ENCODE assay signal across 1 cellular context in the genomic region with DNA sequence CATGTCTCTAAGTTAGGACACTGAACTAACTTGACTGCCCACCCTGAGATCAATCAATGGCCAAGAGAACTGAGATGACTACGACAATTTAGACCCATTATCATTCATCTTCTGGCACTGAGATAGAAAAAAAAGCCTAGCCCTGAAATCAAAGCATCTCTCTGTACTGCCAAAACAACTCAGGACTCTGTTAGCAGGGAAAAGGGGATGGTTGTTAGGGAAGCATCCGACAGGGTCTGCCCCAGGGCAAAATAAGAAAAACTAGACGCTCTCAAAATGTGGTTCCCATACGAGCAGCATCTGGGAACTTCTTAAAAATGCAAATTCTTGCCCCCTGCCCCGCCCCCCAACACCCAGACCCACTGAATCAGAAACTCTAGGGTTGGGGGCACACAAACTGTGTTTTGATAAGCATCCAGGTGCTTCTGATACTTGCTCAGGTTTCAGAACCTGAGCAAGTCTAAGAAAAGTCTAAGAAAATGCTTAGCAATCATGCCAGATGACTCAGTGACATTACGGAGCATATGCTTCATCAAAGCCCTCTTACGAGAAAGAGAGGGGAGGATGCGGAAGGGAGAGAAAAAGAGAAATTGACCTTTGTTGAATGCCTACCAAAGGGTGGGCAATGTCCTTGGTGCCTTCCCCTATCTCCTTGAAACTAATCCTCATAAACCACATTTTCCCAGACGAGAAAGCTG.
TF ChIP-seq lines count a peak whose summit lies in the region.

No MANE protein-coding gene starts in this region.

TF ChIP-seq in K562, 482 proteins besides CTCF, POLR2A, EP300 and RAD21 (continued from another document):
- TF ChIP-seq, protein P1, sequence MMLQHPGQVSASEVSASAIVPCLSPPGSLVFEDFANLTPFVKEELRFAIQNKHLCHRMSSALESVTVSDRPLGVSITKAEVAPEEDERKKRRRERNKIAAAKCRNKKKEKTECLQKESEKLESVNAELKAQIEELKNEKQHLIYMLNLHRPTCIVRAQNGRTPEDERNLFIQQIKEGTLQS (IDR thresholded peaks at IDR 0.05): peak; percentile 48; the same call in 1 of the 2 replicates
- TF ChIP-seq, protein P1 (CRISPR knock-in tag; conservative IDR thresholded peaks at IDR 0.05): no peak
- TF ChIP-seq SREBF2 (CRISPR knock-in tag; IDR thresholded peaks at IDR 0.05) (no peak), ZNF316 (IDR thresholded peaks at IDR 0.05) (peak; percentile 37), MECOM (CRISPR knock-in tag; IDR thresholded peaks at IDR 0.05) (no peak), DDX20 (tag; IDR thresholded peaks at IDR 0.05; ENCODE audit: low read depth) (no peak), RAD51 (IDR thresholded peaks at IDR 0.05; ENCODE audit: borderline replicate concordance, low read depth) (no peak), RFX1 (IDR thresholded peaks at IDR 0.05) (no peak), ESRRA (IDR thresholded peaks at IDR 0.05; ENCODE audit: borderline replicate concordance, low read depth) (no peak), CBFA2T2 (conservative IDR thresholded peaks at IDR 0.05) (no peak), ZNF586 (CRISPR knock-in tag; conservative IDR thresholded peaks at IDR 0.05) (no peak), ARNT (IDR thresholded peaks at IDR 0.05) (0 out of 4 replicates have a peak, but pooled peaks of 1 of the 2 experiments have one; percentile 34), XRCC3 (IDR thresholded peaks at IDR 0.05) (no peak), ZNF780A (CRISPR knock-in tag; IDR thresholded peaks at IDR 0.05) (no peak), C11orf30 (IDR thresholded peaks at IDR 0.05; ENCODE audit: low read depth) (peak; percentile 44; the same call in 1 of the 2 replicates), FOSL1 (tag; conservative IDR thresholded peaks at IDR 0.05) (peak; percentile 65), ZNF12 (CRISPR knock-in tag; IDR thresholded peaks at IDR 0.05) (no peak), DPF2 (IDR thresholded peaks at IDR 0.05) (peak; percentile 27; the same call in 1 of the 2 replicates), ZNF75A (CRISPR knock-in tag; IDR thresholded peaks at IDR 0.05) (no peak), ZNF143 (CRISPR knock-in tag; IDR thresholded peaks at IDR 0.05) (no peak), HNRNPLL (IDR thresholded peaks at IDR 0.05; ENCODE audit: low read depth, low read length, poor library complexity, severe bottlenecking) (no peak), ATF7 (IDR thresholded peaks at IDR 0.05) (no peak), MAFG (tag; conservative IDR thresholded peaks at IDR 0.05) (0 out of 2 replicates have a peak, but pooled peaks have one; percentile 33), HCFC1 (IDR thresholded peaks at IDR 0.05; ENCODE audit: low read depth, low read length) (no peak), ARID1B (IDR thresholded peaks at IDR 0.05) (peak; percentile 36; the same call in 1 of the 2 replicates), ZNF830 (CRISPR knock-in tag; IDR thresholded peaks at IDR 0.05) (no peak)
- TF ChIP-seq, protein P2, sequence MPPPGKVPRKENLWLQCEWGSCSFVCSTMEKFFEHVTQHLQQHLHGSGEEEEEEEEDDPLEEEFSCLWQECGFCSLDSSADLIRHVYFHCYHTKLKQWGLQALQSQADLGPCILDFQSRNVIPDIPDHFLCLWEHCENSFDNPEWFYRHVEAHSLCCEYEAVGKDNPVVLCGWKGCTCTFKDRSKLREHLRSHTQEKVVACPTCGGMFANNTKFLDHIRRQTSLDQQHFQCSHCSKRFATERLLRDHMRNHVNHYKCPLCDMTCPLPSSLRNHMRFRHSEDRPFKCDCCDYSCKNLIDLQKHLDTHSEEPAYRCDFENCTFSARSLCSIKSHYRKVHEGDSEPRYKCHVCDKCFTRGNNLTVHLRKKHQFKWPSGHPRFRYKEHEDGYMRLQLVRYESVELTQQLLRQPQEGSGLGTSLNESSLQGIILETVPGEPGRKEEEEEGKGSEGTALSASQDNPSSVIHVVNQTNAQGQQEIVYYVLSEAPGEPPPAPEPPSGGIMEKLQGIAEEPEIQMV (tag; conservative IDR thresholded peaks at IDR 0.05; ENCODE audit: low read depth): no peak
- TF ChIP-seq, protein P3, sequence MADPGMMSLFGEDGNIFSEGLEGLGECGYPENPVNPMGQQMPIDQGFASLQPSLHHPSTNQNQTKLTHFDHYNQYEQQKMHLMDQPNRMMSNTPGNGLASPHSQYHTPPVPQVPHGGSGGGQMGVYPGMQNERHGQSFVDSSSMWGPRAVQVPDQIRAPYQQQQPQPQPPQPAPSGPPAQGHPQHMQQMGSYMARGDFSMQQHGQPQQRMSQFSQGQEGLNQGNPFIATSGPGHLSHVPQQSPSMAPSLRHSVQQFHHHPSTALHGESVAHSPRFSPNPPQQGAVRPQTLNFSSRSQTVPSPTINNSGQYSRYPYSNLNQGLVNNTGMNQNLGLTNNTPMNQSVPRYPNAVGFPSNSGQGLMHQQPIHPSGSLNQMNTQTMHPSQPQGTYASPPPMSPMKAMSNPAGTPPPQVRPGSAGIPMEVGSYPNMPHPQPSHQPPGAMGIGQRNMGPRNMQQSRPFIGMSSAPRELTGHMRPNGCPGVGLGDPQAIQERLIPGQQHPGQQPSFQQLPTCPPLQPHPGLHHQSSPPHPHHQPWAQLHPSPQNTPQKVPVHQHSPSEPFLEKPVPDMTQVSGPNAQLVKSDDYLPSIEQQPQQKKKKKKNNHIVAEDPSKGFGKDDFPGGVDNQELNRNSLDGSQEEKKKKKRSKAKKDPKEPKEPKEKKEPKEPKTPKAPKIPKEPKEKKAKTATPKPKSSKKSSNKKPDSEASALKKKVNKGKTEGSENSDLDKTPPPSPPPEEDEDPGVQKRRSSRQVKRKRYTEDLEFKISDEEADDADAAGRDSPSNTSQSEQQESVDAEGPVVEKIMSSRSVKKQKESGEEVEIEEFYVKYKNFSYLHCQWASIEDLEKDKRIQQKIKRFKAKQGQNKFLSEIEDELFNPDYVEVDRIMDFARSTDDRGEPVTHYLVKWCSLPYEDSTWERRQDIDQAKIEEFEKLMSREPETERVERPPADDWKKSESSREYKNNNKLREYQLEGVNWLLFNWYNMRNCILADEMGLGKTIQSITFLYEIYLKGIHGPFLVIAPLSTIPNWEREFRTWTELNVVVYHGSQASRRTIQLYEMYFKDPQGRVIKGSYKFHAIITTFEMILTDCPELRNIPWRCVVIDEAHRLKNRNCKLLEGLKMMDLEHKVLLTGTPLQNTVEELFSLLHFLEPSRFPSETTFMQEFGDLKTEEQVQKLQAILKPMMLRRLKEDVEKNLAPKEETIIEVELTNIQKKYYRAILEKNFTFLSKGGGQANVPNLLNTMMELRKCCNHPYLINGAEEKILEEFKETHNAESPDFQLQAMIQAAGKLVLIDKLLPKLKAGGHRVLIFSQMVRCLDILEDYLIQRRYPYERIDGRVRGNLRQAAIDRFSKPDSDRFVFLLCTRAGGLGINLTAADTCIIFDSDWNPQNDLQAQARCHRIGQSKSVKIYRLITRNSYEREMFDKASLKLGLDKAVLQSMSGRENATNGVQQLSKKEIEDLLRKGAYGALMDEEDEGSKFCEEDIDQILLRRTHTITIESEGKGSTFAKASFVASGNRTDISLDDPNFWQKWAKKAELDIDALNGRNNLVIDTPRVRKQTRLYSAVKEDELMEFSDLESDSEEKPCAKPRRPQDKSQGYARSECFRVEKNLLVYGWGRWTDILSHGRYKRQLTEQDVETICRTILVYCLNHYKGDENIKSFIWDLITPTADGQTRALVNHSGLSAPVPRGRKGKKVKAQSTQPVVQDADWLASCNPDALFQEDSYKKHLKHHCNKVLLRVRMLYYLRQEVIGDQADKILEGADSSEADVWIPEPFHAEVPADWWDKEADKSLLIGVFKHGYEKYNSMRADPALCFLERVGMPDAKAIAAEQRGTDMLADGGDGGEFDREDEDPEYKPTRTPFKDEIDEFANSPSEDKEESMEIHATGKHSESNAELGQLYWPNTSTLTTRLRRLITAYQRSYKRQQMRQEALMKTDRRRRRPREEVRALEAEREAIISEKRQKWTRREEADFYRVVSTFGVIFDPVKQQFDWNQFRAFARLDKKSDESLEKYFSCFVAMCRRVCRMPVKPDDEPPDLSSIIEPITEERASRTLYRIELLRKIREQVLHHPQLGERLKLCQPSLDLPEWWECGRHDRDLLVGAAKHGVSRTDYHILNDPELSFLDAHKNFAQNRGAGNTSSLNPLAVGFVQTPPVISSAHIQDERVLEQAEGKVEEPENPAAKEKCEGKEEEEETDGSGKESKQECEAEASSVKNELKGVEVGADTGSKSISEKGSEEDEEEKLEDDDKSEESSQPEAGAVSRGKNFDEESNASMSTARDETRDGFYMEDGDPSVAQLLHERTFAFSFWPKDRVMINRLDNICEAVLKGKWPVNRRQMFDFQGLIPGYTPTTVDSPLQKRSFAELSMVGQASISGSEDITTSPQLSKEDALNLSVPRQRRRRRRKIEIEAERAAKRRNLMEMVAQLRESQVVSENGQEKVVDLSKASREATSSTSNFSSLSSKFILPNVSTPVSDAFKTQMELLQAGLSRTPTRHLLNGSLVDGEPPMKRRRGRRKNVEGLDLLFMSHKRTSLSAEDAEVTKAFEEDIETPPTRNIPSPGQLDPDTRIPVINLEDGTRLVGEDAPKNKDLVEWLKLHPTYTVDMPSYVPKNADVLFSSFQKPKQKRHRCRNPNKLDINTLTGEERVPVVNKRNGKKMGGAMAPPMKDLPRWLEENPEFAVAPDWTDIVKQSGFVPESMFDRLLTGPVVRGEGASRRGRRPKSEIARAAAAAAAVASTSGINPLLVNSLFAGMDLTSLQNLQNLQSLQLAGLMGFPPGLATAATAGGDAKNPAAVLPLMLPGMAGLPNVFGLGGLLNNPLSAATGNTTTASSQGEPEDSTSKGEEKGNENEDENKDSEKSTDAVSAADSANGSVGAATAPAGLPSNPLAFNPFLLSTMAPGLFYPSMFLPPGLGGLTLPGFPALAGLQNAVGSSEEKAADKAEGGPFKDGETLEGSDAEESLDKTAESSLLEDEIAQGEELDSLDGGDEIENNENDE (IDR thresholded peaks at IDR 0.05; ENCODE audit: low read depth, low read length): no peak
- TF ChIP-seq, protein P4, sequence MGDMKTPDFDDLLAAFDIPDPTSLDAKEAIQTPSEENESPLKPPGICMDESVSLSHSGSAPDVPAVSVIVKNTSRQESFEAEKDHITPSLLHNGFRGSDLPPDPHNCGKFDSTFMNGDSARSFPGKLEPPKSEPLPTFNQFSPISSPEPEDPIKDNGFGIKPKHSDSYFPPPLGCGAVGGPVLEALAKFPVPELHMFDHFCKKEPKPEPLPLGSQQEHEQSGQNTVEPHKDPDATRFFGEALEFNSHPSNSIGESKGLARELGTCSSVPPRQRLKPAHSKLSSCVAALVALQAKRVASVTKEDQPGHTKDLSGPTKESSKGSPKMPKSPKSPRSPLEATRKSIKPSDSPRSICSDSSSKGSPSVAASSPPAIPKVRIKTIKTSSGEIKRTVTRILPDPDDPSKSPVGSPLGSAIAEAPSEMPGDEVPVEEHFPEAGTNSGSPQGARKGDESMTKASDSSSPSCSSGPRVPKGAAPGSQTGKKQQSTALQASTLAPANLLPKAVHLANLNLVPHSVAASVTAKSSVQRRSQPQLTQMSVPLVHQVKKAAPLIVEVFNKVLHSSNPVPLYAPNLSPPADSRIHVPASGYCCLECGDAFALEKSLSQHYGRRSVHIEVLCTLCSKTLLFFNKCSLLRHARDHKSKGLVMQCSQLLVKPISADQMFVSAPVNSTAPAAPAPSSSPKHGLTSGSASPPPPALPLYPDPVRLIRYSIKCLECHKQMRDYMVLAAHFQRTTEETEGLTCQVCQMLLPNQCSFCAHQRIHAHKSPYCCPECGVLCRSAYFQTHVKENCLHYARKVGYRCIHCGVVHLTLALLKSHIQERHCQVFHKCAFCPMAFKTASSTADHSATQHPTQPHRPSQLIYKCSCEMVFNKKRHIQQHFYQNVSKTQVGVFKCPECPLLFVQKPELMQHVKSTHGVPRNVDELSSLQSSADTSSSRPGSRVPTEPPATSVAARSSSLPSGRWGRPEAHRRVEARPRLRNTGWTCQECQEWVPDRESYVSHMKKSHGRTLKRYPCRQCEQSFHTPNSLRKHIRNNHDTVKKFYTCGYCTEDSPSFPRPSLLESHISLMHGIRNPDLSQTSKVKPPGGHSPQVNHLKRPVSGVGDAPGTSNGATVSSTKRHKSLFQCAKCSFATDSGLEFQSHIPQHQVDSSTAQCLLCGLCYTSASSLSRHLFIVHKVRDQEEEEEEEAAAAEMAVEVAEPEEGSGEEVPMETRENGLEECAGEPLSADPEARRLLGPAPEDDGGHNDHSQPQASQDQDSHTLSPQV (IDR thresholded peaks at IDR 0.05): 0 out of 2 replicates have a peak, but pooled peaks have one; percentile 20
- TF ChIP-seq, protein P5, sequence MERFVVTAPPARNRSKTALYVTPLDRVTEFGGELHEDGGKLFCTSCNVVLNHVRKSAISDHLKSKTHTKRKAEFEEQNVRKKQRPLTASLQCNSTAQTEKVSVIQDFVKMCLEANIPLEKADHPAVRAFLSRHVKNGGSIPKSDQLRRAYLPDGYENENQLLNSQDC (CRISPR knock-in tag; IDR thresholded peaks at IDR 0.05): no peak
